ENCODE assay signal across 8 cellular contexts in genomic region chr17:980406-981291, GRCh38. TPM values are rescaled to one million over a fixed set of nuclear protein-coding genes. Genes with fewer than 3 reads are reported as not detected.
DNase-seq lines count a peak whose midpoint lies in the region; ATAC-seq and TF ChIP-seq lines count a peak whose summit lies in the region.

No MANE protein-coding gene starts in this region.

- H3K36me3 ChIP-seq in PC-9 (ENCODE audit: low read depth) (no peaks in the 10 kb centered on the region), esophagus squamous epithelium (no peaks in the 10 kb centered on the region), muscle layer of duodenum (ENCODE audit: control insufficient read depth in 1 of 2, insufficient read depth in 2 of 2, low read length in 2 of 2) (no peaks in the 10 kb centered on the region)

- POLR2A ChIA-PET in PC-9 (lab: Charles Lee; ENCODE audit: unreplicated experiment) = interaction anchor here (0.6 to 0.9 kb wide), 11 partner anchors 47 to 1435 kb away, joined by 3 to 32 read pairs (median 8); no protein-coding TSS in a partner anchor

- peak overlapping the region; percentile 76 to 87 (median 86) for H3K27ac Mint-ChIP-seq in IgD-negative memory B cell

- 21% methylated on average over 30 to 32 of the region's 43 CpGs for WGBS in esophagus squamous epithelium, 2 donors

- H3K4me3 ChIP-seq in PC-9 = peak overlapping the region; percentile 71; the same call in 1 of the 2 replicates
- H3K4me3 ChIP-seq in esophagus squamous epithelium = peak overlapping the region; percentile 63 to 94 (median 81)
- H3K4me3 ChIP-seq in muscle layer of duodenum (ENCODE audit: low read depth in 1 of 2, low read length in 2 of 2) = peak overlapping the region; percentile 37 to 61

- peaks cover 32% of the 10 kb centered on the region for H3K79me2 ChIP-seq in PC-9 (ENCODE audit: low read depth)

- peak overlapping the region; percentile 83 to 93 (median 87) for H3K4me3 Mint-ChIP-seq in IgD-negative memory B cell

- H3F3A ChIP-seq in PC-9 (ENCODE audit: insufficient read depth, low read depth) = peaks cover 19% of the 10 kb centered on the region

- no peak for TF ChIP-seq POLR2A in esophagus squamous epithelium (IDR thresholded peaks at IDR 0.05)

- TF ChIP-seq CTCF in PC-9 (conservative IDR thresholded peaks at IDR 0.05) (peak; percentile 88), esophagus squamous epithelium (IDR thresholded peaks at IDR 0.05) (peak; percentile 65 to 88 (median 81))

- DNase-seq in GDM1 (lab: John Stamatoyannopoulos, UW) (peak; percentile 77), PC-9 (peak; percentile 73 to 78), esophagus squamous epithelium (lab: John Stamatoyannopoulos, UW) (peak; percentile 31)
- DNase-seq in activated T-cell treated with anti-CD3 and anti-CD28 coated beads, Interleukin-2, amount 50 U/mL, for 1 hour = peak; percentile 72
- DNase-seq in stimulated activated CD8-positive, alpha-beta memory T cell treated with anti-CD3 and anti-CD28 coated beads, Interleukin-7, amount 100 ng/mL, for 24 hours (ENCODE audit: low read depth) = peak; percentile 31

- peaks cover 32% of the 10 kb centered on the region for H3K4me1 ChIP-seq in PC-9 (replicated peaks; ENCODE audit: insufficient read depth)
- H3K4me1 ChIP-seq in esophagus squamous epithelium = peaks cover 14 to 48% (median 16%) of the 10 kb centered on the region in 3 donors
- H3K4me1 ChIP-seq in muscle layer of duodenum (ENCODE audit: control insufficient read depth in 1 of 2, insufficient read depth in 2 of 2, low read length in 2 of 2) = peaks cover 0 to 17% of the 10 kb centered on the region in 2 donors

- no peak overlapping the region for H3K27ac ChIP-seq in PC-9
- peak overlapping the region; percentile 88 to 92 (median 91) for H3K27ac ChIP-seq in esophagus squamous epithelium
- H3K27ac ChIP-seq in muscle layer of duodenum (ENCODE audit: low read length) = no peak overlapping the region

- peaks cover 10 to 12% (median 11%) of the 10 kb centered on the region in 3 donors for H3K4me1 Mint-ChIP-seq in IgD-negative memory B cell

- H3K4me2 ChIP-seq in PC-9 = peak overlapping the region; percentile 83

- no peaks in the 10 kb centered on the region; the same call in none of the 2 replicates for H4K20me1 ChIP-seq in PC-9 (ENCODE audit: insufficient read depth)

- peak overlapping the region; percentile 79 for H2AFZ ChIP-seq in PC-9

- H3K27me3 ChIP-seq in PC-9 (ENCODE audit: insufficient read depth, low read depth) = no peaks in the 10 kb centered on the region
- peaks cover 0 to 6% (median 0%) of the 10 kb centered on the region in 4 donors for H3K27me3 ChIP-seq in esophagus squamous epithelium
- H3K27me3 ChIP-seq in muscle layer of duodenum (ENCODE audit: low read depth, low read length) = peaks cover 11% of the 10 kb centered on the region

- intact Hi-C loops in PC-9 (cut with micrococcal nuclease; ENCODE audit: unreplicated experiment) (loop anchor here (1.0 to 5.0 kb wide), 4 partner anchors 101 to 268 kb away; partner anchors contain the start of genes GLOD4, MRM3 and VPS53), esophagus squamous epithelium (cut with DNase I) (loop anchor here (5.0 kb wide), 1 partner anchor 183 kb away; no protein-coding TSS in a partner anchor)

- H3K36me3 Mint-ChIP-seq in IgD-negative memory B cell = no peaks in the 10 kb centered on the region

- H3K9me3 Mint-ChIP-seq in IgD-negative memory B cell = no peaks in the 10 kb centered on the region

- BruUV-seq in PC-9 (replicated peaks; lab: Mats Ljungman, UMichigan) = TSS peak; percentile 60

- peaks cover 20% of the 10 kb centered on the region for H3K27me3 Mint-ChIP-seq in IgD-negative memory B cell

- H3K9me3 ChIP-seq in PC-9 (ENCODE audit: insufficient read depth, low read depth) = no peaks in the 10 kb centered on the region
- H3K9me3 ChIP-seq in esophagus squamous epithelium = no peaks in the 10 kb centered on the region
- H3K9me3 ChIP-seq in muscle layer of duodenum (ENCODE audit: control insufficient read depth in 1 of 2, low read length in 2 of 2) = no peaks in the 10 kb centered on the region

- no peaks in the 10 kb centered on the region for H3K9me2 ChIP-seq in PC-9 (ENCODE audit: insufficient read depth)

- CTCF ChIA-PET in PC-9 (lab: Charles Lee) = interaction anchor here (0.5 to 2.0 kb wide), 17 partner anchors 16 to 569 kb away, joined by 3 to 15 read pairs (median 5); partner anchors contain the start of genes GLOD4, MRM3, TIMM22 and VPS53

- ATAC-seq in GM18873 (IDR thresholded peaks at IDR 0.05; ENCODE audit: low FRiP score, unreplicated experiment) = no peak

RNA-seq across cellular contexts. Expression of gene NXN, which starts 1.1 kb away (rescaled TPM):
- polyA plus RNA-seq in IgD-negative memory B cell = 0.18 TPM
- total RNA-seq in PC-9 (2021) = 59.8 and 60.1 TPM in 2 replicates
- total RNA-seq in esophagus squamous epithelium = 10 to 100 TPM; 19.5 to 34.9 (median 28.7) TPM

RNA-seq across cellular contexts. Expression of gene TIMM22, which starts 16.3 kb away (rescaled TPM):
- polyA plus RNA-seq in IgD-negative memory B cell = 21.2 TPM
- 11.5 and 11.6 TPM in 2 replicates for total RNA-seq in PC-9 (2021)
- 10 to 100 TPM in 3 of 4 donors, 1 to 10 TPM in 1; 7.7 to 18.5 (median 11.8) TPM for total RNA-seq in esophagus squamous epithelium

Comparison
In these comparisons a context has a peak if more than half of its experiments do, and no peak if none do; other contexts are left out.
1. H3K27ac ChIP-seq: peak in esophagus squamous epithelium (4 of 4); none in PC-9 (single experiment) and muscle layer of duodenum (single experiment).
2. Peak in every context shown above with its lines, with median percentiles within 50 percentile points of each other: DNase-seq and H3K4me3 ChIP-seq.